ENCODE assay signal across 12 cellular contexts in genomic region chr5:143826909-143827514, GRCh38. TPM values are rescaled to one million over a fixed set of nuclear protein-coding genes. Genes with fewer than 3 reads are reported as not detected.
DNase-seq lines count a peak whose midpoint lies in the region; ATAC-seq and TF ChIP-seq lines count a peak whose summit lies in the region.
"Had no signal": no experiment of that assay in that cellular context is flagged by ENCODE, and none has a peak within 500 bp of the region (broad histone marks: within the 10 kb centered on the region; RNA-seq: fewer than 3 reads in every experiment).

No MANE protein-coding gene starts in this region.

- H3K4me1 Mint-ChIP-seq in MCF 10A (ENCODE audit: insufficient read depth, unreplicated experiment) = peaks cover 6% of the 10 kb centered on the region
- peaks cover 13% of the 10 kb centered on the region for H3K4me1 Mint-ChIP-seq in T-helper 17 cell
- H3K4me1 Mint-ChIP-seq in CD14-positive monocyte = no peaks in the 10 kb centered on the region

- H3K27ac Mint-ChIP-seq in MCF 10A (ENCODE audit: low read depth, unreplicated experiment) (no peak overlapping the region), T-helper 17 cell (no peak overlapping the region), CD14-positive monocyte (no peak overlapping the region)

- H3K4me3 Mint-ChIP-seq in MCF 10A (ENCODE audit: unreplicated experiment) (no peak overlapping the region), T-helper 17 cell (no peak overlapping the region), CD14-positive monocyte (no peak overlapping the region)

- H3K27ac ChIP-seq in breast epithelium (no peak overlapping the region), caudate nucleus (ENCODE audit: low read depth, low read length) (no peak overlapping the region)
- H3K27ac ChIP-seq: VCaP had no signal

- H3K27me3 Mint-ChIP-seq in MCF 10A (ENCODE audit: insufficient read depth, unreplicated experiment) (no peaks in the 10 kb centered on the region), T-helper 17 cell (no peaks in the 10 kb centered on the region), CD14-positive monocyte (ENCODE audit: low read depth in 3 of 3) (no peaks in the 10 kb centered on the region)

- H3K4me3 ChIP-seq in breast epithelium = no peak overlapping the region

- no peak for TF ChIP-seq POLR2A in breast epithelium (IDR thresholded peaks at IDR 0.05)

- intact Hi-C loops in MCF 10A (cut with micrococcal nuclease) (loop anchor here (5.0 to 10.0 kb wide), 2 partner anchors 122 to 320 kb away; no protein-coding TSS in a partner anchor), breast epithelium (cut with DNase I; ENCODE audit: low total_unique reads) (no loop called here), CD14-positive monocyte (cut with micrococcal nuclease) (loop anchor here in 1 of 2 donors (10.0 kb wide), 1 partner anchor 902 kb away; no protein-coding TSS in a partner anchor)

- ATAC-seq in HG02981 (IDR thresholded peaks at IDR 0.05; ENCODE audit: unreplicated experiment) = peak; percentile 86
- no peak for ATAC-seq in T-helper 17 cell

- no TSS peak for BruUV-seq in MCF 10A (replicated peaks; lab: Mats Ljungman, UMichigan)

- no peaks in the 10 kb centered on the region for H3K4me1 ChIP-seq in breast epithelium

- H3K36me3 Mint-ChIP-seq in MCF 10A (ENCODE audit: insufficient read depth, unreplicated experiment) (no peaks in the 10 kb centered on the region), T-helper 17 cell (ENCODE audit: low read depth) (no peaks in the 10 kb centered on the region), CD14-positive monocyte (no peaks in the 10 kb centered on the region)

- TF ChIP-seq CTCF in MCF 10A (IDR thresholded peaks at IDR 0.05; ENCODE audit: unreplicated experiment) (no peak), breast epithelium (IDR thresholded peaks at IDR 0.05) (no peak), CD14-positive monocyte (IDR thresholded peaks at IDR 0.05) (no peak)

- no peaks in the 10 kb centered on the region for H3K9me3 Mint-ChIP-seq in MCF 10A (ENCODE audit: unreplicated experiment)
- no peaks in the 10 kb centered on the region for H3K9me3 Mint-ChIP-seq in CD14-positive monocyte

- POLR2A ChIA-PET in MCF 10A (lab: Yijun Ruan, JAX) = interaction anchor here (0.6 to 3.7 kb wide), 8 partner anchors 97 to 423 kb away, joined by 3 to 28 read pairs (median 4); partner anchors contain the start of gene NR3C1

- no peaks in the 10 kb centered on the region for H3K27me3 ChIP-seq in breast epithelium

- DNase-seq in MCF 10A (ENCODE audit: unreplicated experiment) (peak; percentile 56), breast epithelium (ENCODE audit: low spot score in 2 of 2) (no peak), NCI-H446 treated with DMSO at 0.1 percent for 48 hours (lab: John Stamatoyannopoulos, UW) (peak; percentile 25), kidney tubule cell (ENCODE audit: low spot score) (peak; percentile 77), caudate nucleus (lab: John Stamatoyannopoulos, UW) (no peak), T-helper 17 cell (no peak), CD14-positive monocyte (ENCODE audit: low spot score) (no peak)
- DNase-seq: DND-41 had no signal

- H3K36me3 ChIP-seq in breast epithelium = no peaks in the 10 kb centered on the region

- H3K9me3 ChIP-seq in breast epithelium (no peaks in the 10 kb centered on the region), T-helper 17 cell (ENCODE audit: control insufficient read depth, low read length, poor library complexity, severe bottlenecking) (no peaks in the 10 kb centered on the region)

- CTCF ChIA-PET in MCF 10A (lab: Yijun Ruan, JAX) = interaction anchor here (0.6 to 7.3 kb wide), 16 partner anchors 11 to 908 kb away, joined by 3 to 71 read pairs (median 6); no protein-coding TSS in a partner anchor

RNA-seq across cellular contexts. Expression of gene HMHB1, which starts 15.1 kb away (rescaled TPM):
- not detected in 2 replicates for total RNA-seq in MCF 10A (2022)
- not detected for total RNA-seq in breast epithelium
- not detected for total RNA-seq in T-helper 17 cell
- not detected for polyA plus RNA-seq in CD14-positive monocyte
- total RNA-seq: temporal lobe had no signal
- polyA plus RNA-seq: keratinocyte had no signal

Comparison
In these comparisons a context has a peak if more than half of its experiments do, and no peak if none do; other contexts are left out.
1. DNase-seq: peak in MCF 10A (single experiment), NCI-H446 treated with DMSO at 0.1 percent for 48 hours (single experiment) and kidney tubule cell (single experiment); none in breast epithelium (0 of 2), caudate nucleus (0 of 61), T-helper 17 cell (0 of 3) and CD14-positive monocyte (single experiment).